ENCODE assay signal across 18 cellular contexts in genomic region chr20:10649080-10649816, GRCh38. TPM values are rescaled to one million over a fixed set of nuclear protein-coding genes. Genes with fewer than 3 reads are reported as not detected.
DNase-seq lines count a peak whose midpoint lies in the region; ATAC-seq and TF ChIP-seq lines count a peak whose summit lies in the region.
"Had no signal": no experiment of that assay in that cellular context is flagged by ENCODE, and none has a peak within 500 bp of the region (broad histone marks: within the 10 kb centered on the region; RNA-seq: fewer than 3 reads in every experiment).

No MANE protein-coding gene starts in this region.

- H3K27ac Mint-ChIP-seq in chondrocyte (ENCODE audit: unreplicated experiment): peak overlapping the region; percentile 90
- H3K27ac Mint-ChIP-seq in nephron progenitor cell: peak overlapping the region; percentile 97
- no peak overlapping the region for H3K27ac Mint-ChIP-seq in activated T-helper 2 cell treated with anti-CD3 and anti-CD28 coated beads, Interferon-gamma antibody, Interleukin-2, Interleukin-4, amounts not matched to agents 10 μg/mL and 5 μg/mL and 100 μg/mL, durations not matched to agents 14 hours and 24 hours and 36 hours
- H3K27ac Mint-ChIP-seq: activated T-helper 17 cell treated with anti-CD3 and anti-CD28 coated beads, Interleukin-2, amount 50 U/mL, for 72 hours; T-cell had no signal

- H3K36me3 Mint-ChIP-seq in chondrocyte (ENCODE audit: low read depth) (peaks cover 69% of the 10 kb centered on the region), nephron progenitor cell (ENCODE audit: low read depth) (peaks cover 78% of the 10 kb centered on the region)
- H3K36me3 Mint-ChIP-seq in activated T-helper 2 cell treated with anti-CD3 and anti-CD28 coated beads, Interferon-gamma antibody, Interleukin-2, Interleukin-4, amounts not matched to agents 10 μg/mL and 5 μg/mL and 100 μg/mL, durations not matched to agents 14 hours and 24 hours and 36 hours (ENCODE audit: low read depth): no peaks in the 10 kb centered on the region
- H3K36me3 Mint-ChIP-seq: T-cell had no signal

- H3K36me3 ChIP-seq in cardiac muscle cell (peaks cover 52% of the 10 kb centered on the region), transverse colon (peaks cover 0 to 67% (median 31%) of the 10 kb centered on the region in 4 donors)

- H3K4me3 ChIP-seq in cardiac muscle cell (no peak overlapping the region), transverse colon (no peak overlapping the region)

- H3K9me3 Mint-ChIP-seq in chondrocyte (ENCODE audit: low read depth) (no peaks in the 10 kb centered on the region), nephron progenitor cell (no peaks in the 10 kb centered on the region)
- H3K9me3 Mint-ChIP-seq in activated T-helper 2 cell treated with anti-CD3 and anti-CD28 coated beads, Interferon-gamma antibody, Interleukin-2, Interleukin-4, amounts not matched to agents 10 μg/mL and 5 μg/mL and 100 μg/mL, durations not matched to agents 14 hours and 24 hours and 36 hours: no peaks in the 10 kb centered on the region
- H3K9me3 Mint-ChIP-seq: activated T-helper 17 cell treated with anti-CD3 and anti-CD28 coated beads, Interleukin-2, amount 50 U/mL, for 72 hours; T-cell had no signal

- ATAC-seq in Right ventricle myocardium inferior (no peak), SK-N-SH treated with all-trans-retinoic acid at 6 μM for 48 hours (no peak)
- ATAC-seq: activated T-helper 17 cell treated with anti-CD3 and anti-CD28 coated beads, Interleukin-2, amount 50 U/mL, for 72 hours; T-cell had no signal

- in situ Hi-C loops in transverse colon (cut with MboI; ENCODE audit: low pct_ligation_motif_present in 1 of 4, low pct_unique_long_range_greater_than_20kb in 1 of 4, low sequenced_read_pairs in 3 of 4): no loop called here

- H3K4me1 Mint-ChIP-seq in chondrocyte (ENCODE audit: low read depth): peaks cover 98% of the 10 kb centered on the region
- H3K4me1 Mint-ChIP-seq in nephron progenitor cell: peaks cover 87% of the 10 kb centered on the region
- peaks cover 18% of the 10 kb centered on the region for H3K4me1 Mint-ChIP-seq in activated T-helper 2 cell treated with anti-CD3 and anti-CD28 coated beads, Interferon-gamma antibody, Interleukin-2, Interleukin-4, amounts not matched to agents 10 μg/mL and 5 μg/mL and 100 μg/mL, durations not matched to agents 14 hours and 24 hours and 36 hours (ENCODE audit: low read depth)
- H3K4me1 Mint-ChIP-seq: activated T-helper 17 cell treated with anti-CD3 and anti-CD28 coated beads, Interleukin-2, amount 50 U/mL, for 72 hours; T-cell had no signal

- TF ChIP-seq EP300 in transverse colon (IDR thresholded peaks at IDR 0.05; ENCODE audit: low read depth): no peak

- intact Hi-C loops in Right ventricle myocardium inferior (cut with DNase I): no loop called here
- intact Hi-C loops in transverse colon (cut with DNase I; ENCODE audit: low total_unique reads): no loop called here
- intact Hi-C loops in activated T-helper 2 cell treated with anti-CD3 and anti-CD28 coated beads, Interferon-gamma antibody, Interleukin-2, Interleukin-4, amounts not matched to agents 10 μg/mL and 5 μg/mL and 100 μg/mL, durations not matched to agents 14 hours and 24 hours and 36 hours (cut with micrococcal nuclease): loop anchor here (5.0 kb wide), 1 partner anchor 97 kb away; no protein-coding TSS in a partner anchor

- H3K9me3 ChIP-seq in cardiac muscle cell (ENCODE audit: low read depth) (no peaks in the 10 kb centered on the region), transverse colon (no peaks in the 10 kb centered on the region)

- H3K27ac ChIP-seq in cardiac muscle cell: peak overlapping the region; percentile 44
- no peak overlapping the region for H3K27ac ChIP-seq in transverse colon

- TF ChIP-seq POLR2A in transverse colon (IDR thresholded peaks at IDR 0.05): no peak

- 75 to 85% methylated on average over 8 of the region's 8 CpGs for WGBS in transverse colon (ENCODE audit: low coverage in 1 of 2), 2 donors

- H3K4me3 Mint-ChIP-seq in chondrocyte (ENCODE audit: unreplicated experiment) (peak overlapping the region; percentile 27), nephron progenitor cell (peak overlapping the region; percentile 33)
- H3K4me3 Mint-ChIP-seq in activated T-helper 2 cell treated with anti-CD3 and anti-CD28 coated beads, Interferon-gamma antibody, Interleukin-2, Interleukin-4, amounts not matched to agents 10 μg/mL and 5 μg/mL and 100 μg/mL, durations not matched to agents 14 hours and 24 hours and 36 hours (ENCODE audit: low read depth): no peak overlapping the region
- H3K4me3 Mint-ChIP-seq: activated T-helper 17 cell treated with anti-CD3 and anti-CD28 coated beads, Interleukin-2, amount 50 U/mL, for 72 hours; T-cell had no signal

- H3K27me3 Mint-ChIP-seq in chondrocyte (ENCODE audit: low read depth) (no peaks in the 10 kb centered on the region), nephron progenitor cell (ENCODE audit: low read depth, poor library complexity) (peaks cover 8% of the 10 kb centered on the region)
- peaks cover 25% of the 10 kb centered on the region for H3K27me3 Mint-ChIP-seq in activated T-helper 2 cell treated with anti-CD3 and anti-CD28 coated beads, Interferon-gamma antibody, Interleukin-2, Interleukin-4, amounts not matched to agents 10 μg/mL and 5 μg/mL and 100 μg/mL, durations not matched to agents 14 hours and 24 hours and 36 hours (ENCODE audit: low read depth)
- H3K27me3 Mint-ChIP-seq: T-cell had no signal

- H3K4me1 ChIP-seq in cardiac muscle cell (ENCODE audit: low read depth) (peaks cover 49% of the 10 kb centered on the region), transverse colon (peaks cover 2 to 35% (median 7%) of the 10 kb centered on the region in 4 donors)

- DNase-seq in cardiac muscle cell (ENCODE audit: low read depth in 1 of 2, low spot score in 1 of 2): no peak
- DNase-seq in Right ventricle myocardium inferior (ENCODE audit: missing footprints): no peak
- DNase-seq in chondrocyte (ENCODE audit: low spot score): no peak
- no peak for DNase-seq in nephron progenitor cell
- DNase-seq in transverse colon: peak; percentile 0
- DNase-seq in activated CD8-positive, alpha-beta memory T cell treated with anti-CD3 and anti-CD28 coated beads for 24 hours: no peak
- DNase-seq in activated T-helper 2 cell treated with anti-CD3 and anti-CD28 coated beads, Interferon-gamma antibody, Interleukin-2, Interleukin-4, amounts not matched to agents 10 μg/mL and 5 μg/mL and 100 μg/mL, durations not matched to agents 14 hours and 24 hours and 36 hours (ENCODE audit: low spot score): no peak
- DNase-seq: cortex of kidney; DND-41; erythroblast; head of caudate nucleus; NCI-H1048; NCI-H2171 treated with DMSO at 0.1 percent for 48 hours; NCI-H774; stimulated activated CD4-positive, alpha-beta T cell treated with anti-CD3 and anti-CD28 coated beads, Interleukin-1b, Interleukin-23, amount 100 ng/mL, for 48 hours; T-cell had no signal

- H3K27me3 ChIP-seq in cardiac muscle cell (no peaks in the 10 kb centered on the region), transverse colon (no peaks in the 10 kb centered on the region)

- no peak for TF ChIP-seq CTCF in cardiac muscle cell (IDR thresholded peaks at IDR 0.05; ENCODE audit: low read depth, low read length)
- no peak for TF ChIP-seq CTCF in chondrocyte (IDR thresholded peaks at IDR 0.05)
- TF ChIP-seq CTCF in nephron progenitor cell (IDR thresholded peaks at IDR 0.05): no peak
- TF ChIP-seq CTCF in transverse colon (IDR thresholded peaks at IDR 0.05): no peak

TF ChIP-seq in SK-N-SH treated with all-trans-retinoic acid at 6 μM for 48 hours, 23 proteins besides CTCF, POLR2A, EP300 and RAD21 (continues in another document):
- TF ChIP-seq ZNF565 (CRISPR knock-in tag; conservative IDR thresholded peaks at IDR 0.05; ENCODE audit: low read depth) (no peak), TCF4 (CRISPR knock-in tag; IDR thresholded peaks at IDR 0.05; ENCODE audit: borderline replicate concordance) (no peak), TOX (CRISPR knock-in tag; IDR thresholded peaks at IDR 0.05; ENCODE audit: borderline replicate concordance) (no peak), CREB5 (CRISPR knock-in tag; IDR thresholded peaks at IDR 0.05; ENCODE audit: low read depth) (no peak), ZNF8 (CRISPR knock-in tag; IDR thresholded peaks at IDR 0.05) (no peak), RARB (CRISPR knock-in tag; IDR thresholded peaks at IDR 0.05) (no peak), ESRRG (CRISPR knock-in tag; IDR thresholded peaks at IDR 0.05) (no peak), SNAI2 (CRISPR knock-in tag; IDR thresholded peaks at IDR 0.05) (no peak), ISL1 (CRISPR knock-in tag; IDR thresholded peaks at IDR 0.05) (no peak), ZFP3 (CRISPR knock-in tag; IDR thresholded peaks at IDR 0.05) (no peak)

RNA-seq across cellular contexts. Expression of gene JAG1, which starts 24.6 kb away (rescaled TPM):
- total RNA-seq in cardiac muscle cell (45.3 and 53.2 TPM in 2 replicates), Right ventricle myocardium inferior (24.4 TPM), chondrocyte (161 to 510 TPM (median 505 TPM) in 3 replicates), transverse colon (100 to 1,000 TPM in 3 of 4 donors, 10 to 100 TPM in 1; 75.0 to 117 (median 109) TPM)
- 18.3 and 21.3 TPM in 2 replicates for polyA plus RNA-seq in cardiac muscle cell
- 2.8 and 3.1 TPM in 2 replicates for total RNA-seq in activated T-helper 2 cell treated with anti-CD3 and anti-CD28 coated beads, Interferon-gamma antibody, Interleukin-2, Interleukin-4, amounts not matched to agents 10 μg/mL and 5 μg/mL and 100 μg/mL, durations not matched to agents 14 hours and 24 hours and 36 hours
